Comparison of ENCODE assay signal across 8 cellular contexts in genomic region chr15:94324117-94324826, GRCh38.
DNase-seq lines count a peak whose midpoint lies in the region; ATAC-seq, FAIRE-seq and TF ChIP-seq lines count a peak whose summit lies in the region.

No MANE protein-coding gene starts in this region.

- peak; percentile 83 for FAIRE-seq in HepG2 (lab: Jason Lieb, UNC)

- H3K9me3 ChIP-seq in HepG2 (ENCODE audit: low read length) = no peaks in the 10 kb centered on the region

- intact Hi-C loops in HepG2 (cut with micrococcal nuclease; ENCODE audit: unreplicated experiment) = loop anchor here (1.0 to 2.0 kb wide), 2 partner anchors 160 to 1293 kb away; no protein-coding TSS in a partner anchor

- peak; percentile 89 for TF ChIP-seq RAD21 in HepG2 (CRISPR knock-in tag; IDR thresholded peaks at IDR 0.05)

- peaks cover 3% of the 10 kb centered on the region for H3K36me3 Mint-ChIP-seq in chondrocyte (ENCODE audit: low read depth)

- no peaks in the 10 kb centered on the region for H3K9me3 Mint-ChIP-seq in chondrocyte (ENCODE audit: low read depth)

- 33% methylated on average over 11 of the region's 17 CpGs for WGBS in HepG2 (ENCODE audit: low lambda C conversion rate)

- CTCF ChIA-PET in HepG2 (lab: Yijun Ruan, JAX; ENCODE audit: low intra/inter-chr PET ratio, low total read pairs) = interaction anchor here (1.0 to 2.9 kb wide), 2 partner anchors 159 to 327 kb away, joined by 3 to 61 read pairs; no protein-coding TSS in a partner anchor

- POLR2A ChIA-PET in HepG2 (lab: Yijun Ruan, JAX) = no interaction called here

- no TSS peak for BruUV-seq in HepG2 (replicated peaks; lab: Mats Ljungman, UMichigan)

- no peak for TF ChIP-seq POLR2A in HepG2 (IDR thresholded peaks at IDR 0.05; ENCODE audit: insufficient read depth in 1 of 2, low read depth in 2 of 2, low read length in 2 of 2)

- H2AFZ ChIP-seq in HepG2 (ENCODE audit: low read length) = no peak overlapping the region

- no peak overlapping the region for H3K27ac Mint-ChIP-seq in chondrocyte (ENCODE audit: unreplicated experiment)

- no peaks in the 10 kb centered on the region for H3K27me3 Mint-ChIP-seq in chondrocyte (ENCODE audit: low read depth)

- peak; percentile 78 for ATAC-seq in GM18867 (IDR thresholded peaks at IDR 0.05; ENCODE audit: unreplicated experiment)
- peak; percentile 80 for ATAC-seq in HG03066 (IDR thresholded peaks at IDR 0.05; ENCODE audit: low read depth, unreplicated experiment)
- peak; percentile 95 for ATAC-seq in HepG2

- no peak overlapping the region for H3K4me3 ChIP-seq in WI38 (ENCODE audit: low read depth, low read length)
- no peak overlapping the region for H3K4me3 ChIP-seq in HepG2 (replicated peaks in 1 of 3; ENCODE audit: insufficient read depth in 1 of 3, low read depth in 2 of 3, low read length in 3 of 3)

- H3K4me1 ChIP-seq in HepG2 (ENCODE audit: insufficient read depth, low read length) = no peaks in the 10 kb centered on the region; the same call in 1 of the 2 replicates

- no peak overlapping the region for H3K4me3 Mint-ChIP-seq in chondrocyte (ENCODE audit: unreplicated experiment)

- H3K4me1 Mint-ChIP-seq in chondrocyte (ENCODE audit: low read depth) = peaks cover 7% of the 10 kb centered on the region

- TF ChIP-seq CTCF in AG09319 (IDR thresholded peaks at IDR 0.05; ENCODE audit: low read depth, low read length) = peak; percentile 91
- peak; percentile 77 for TF ChIP-seq CTCF in WI38 (IDR thresholded peaks at IDR 0.05; ENCODE audit: low read depth, low read length)
- TF ChIP-seq CTCF in chondrocyte (IDR thresholded peaks at IDR 0.05) = peak; percentile 98
- TF ChIP-seq CTCF in HepG2 (CRISPR knock-in tag; IDR thresholded peaks at IDR 0.05) = peak; percentile 93

- DNase-seq in AG09319 (ENCODE audit: extremely low read depth, low read depth) (peak; percentile 27), NCI-H2196 (lab: John Stamatoyannopoulos, UW; ENCODE audit: unreplicated experiment) (peak; percentile 1), chondrocyte (ENCODE audit: low spot score) (no peak), HepG2 (ENCODE audit: low spot score) (peak; percentile 34)
- DNase-seq in stimulated activated CD8-positive, alpha-beta memory T cell treated with anti-CD3 and anti-CD28 coated beads, Interleukin-12 subunit alpha, Interleukin-12 subunit beta, amount 100 ng/mL, for 1 hour (ENCODE audit: low read depth) = peak; percentile 36

- TF ChIP-seq EP300 in HepG2 (IDR thresholded peaks at IDR 0.05; ENCODE audit: low read depth in 2 of 2, low read length in 2 of 2) (no peak), HepG2 (CRISPR knock-in tag; IDR thresholded peaks at IDR 0.05; ENCODE audit: borderline replicate concordance) (no peak)

- no peaks in the 10 kb centered on the region for H3K36me3 ChIP-seq in HepG2 (replicated peaks in 1 of 2; ENCODE audit: control insufficient read depth in 1 of 2, insufficient read depth in 2 of 2, low read length in 2 of 2)

- no peaks in the 10 kb centered on the region for H3K27me3 ChIP-seq in HepG2 (ENCODE audit: control insufficient read depth in 1 of 2, insufficient read depth in 2 of 2, low read length in 2 of 2)

- no peak overlapping the region for H3K27ac ChIP-seq in HepG2 (ENCODE audit: extremely low read length, insufficient read depth, low read length)

- in situ Hi-C loops in HepG2 (cut with HindIII; ENCODE audit: extremely low pct_ligation_motif_present, low pct_unique_long_range_greater_than_20kb) = loop anchor here (5.0 kb wide), 1 partner anchor 162 kb away; no protein-coding TSS in a partner anchor

- H3K4me2 ChIP-seq in HepG2 (ENCODE audit: low read depth, low read length) = no peak overlapping the region

- H3K9ac ChIP-seq in HepG2 (ENCODE audit: insufficient read depth, low read depth, low read length) = no peak overlapping the region

- H3K79me2 ChIP-seq in HepG2 (ENCODE audit: insufficient read depth, low read length) = no peaks in the 10 kb centered on the region

- H4K20me1 ChIP-seq in HepG2 (ENCODE audit: insufficient read depth, low read length) = no peaks in the 10 kb centered on the region

TF ChIP-seq in HepG2, 621 proteins besides CTCF, POLR2A, EP300 and RAD21 (continues in another document):
- TF ChIP-seq TGIF2 (CRISPR knock-in tag; IDR thresholded peaks at IDR 0.05) (no peak), FOXO1 (CRISPR knock-in tag; IDR thresholded peaks at IDR 0.05) (peak; percentile 38; the same call in 1 of the 2 replicates), ZBTB46 (CRISPR knock-in tag; IDR thresholded peaks at IDR 0.05; ENCODE audit: borderline replicate concordance) (no peak), ARID4A (CRISPR knock-in tag; IDR thresholded peaks at IDR 0.05; ENCODE audit: borderline replicate concordance) (no peak), ZSCAN20 (CRISPR knock-in tag; IDR thresholded peaks at IDR 0.05; ENCODE audit: borderline replicate concordance) (no peak), ZNF501 (CRISPR knock-in tag; IDR thresholded peaks at IDR 0.05) (0 out of 2 replicates have a peak, but pooled peaks have one; percentile 13), HNF1B (CRISPR knock-in tag; IDR thresholded peaks at IDR 0.05) (0 out of 2 replicates have a peak, but pooled peaks have one; percentile 19), ZNF607 (CRISPR knock-in tag; IDR thresholded peaks at IDR 0.05; ENCODE audit: borderline replicate concordance) (0 out of 2 replicates have a peak, but pooled peaks have one; percentile 23), GMEB1 (CRISPR knock-in tag; IDR thresholded peaks at IDR 0.05; ENCODE audit: borderline replicate concordance) (no peak), ZNF629 (CRISPR knock-in tag; conservative IDR thresholded peaks at IDR 0.05) (no peak), CHCHD3 (CRISPR knock-in tag; IDR thresholded peaks at IDR 0.05) (no peak), ZNF709 (CRISPR knock-in tag; IDR thresholded peaks at IDR 0.05) (no peak)
